ENCODE assay signal across 11 cellular contexts in genomic region chr2:234451852-234452625, GRCh38. TPM values are rescaled to one million over a fixed set of nuclear protein-coding genes. Genes with fewer than 3 reads are reported as not detected.
A peak's percentile ranks its signal among the peaks of the same experiment; 100 is the strongest.
DNase-seq lines count a peak whose midpoint lies in the region; ATAC-seq and TF ChIP-seq lines count a peak whose summit lies in the region.
"Had no signal": no experiment of that assay in that cellular context is flagged by ENCODE, and none has a peak within 500 bp of the region (broad histone marks: within the 10 kb centered on the region; RNA-seq: fewer than 3 reads in every experiment).

No MANE protein-coding gene starts in this region.

- peaks cover 8% of the 10 kb centered on the region for H3K9me3 Mint-ChIP-seq in T-helper 1 cell treated with Interleukin-12 subunit alpha and Interleukin-12 subunit beta and Interleukin-4 antibody, amounts not matched to agents 30 μg/mL and 1 μg/mL, for 36 hours
- peaks cover 0 to 3% of the 10 kb centered on the region in 2 donors for H3K9me3 Mint-ChIP-seq in stimulated activated naive B cell treated with anti-CD40 and anti-IgM and Interleukin-4, amounts not matched to agents 10 μg/mL and 1 μg/mL and 100 μg/mL, for 72 hours

- peak overlapping the region; percentile 84 for H3K27ac ChIP-seq in fibroblast of lung (ENCODE audit: insufficient read depth, low read length)
- H3K27ac ChIP-seq: thyroid gland had no signal

- H3K4me2 ChIP-seq in fibroblast of lung (ENCODE audit: extremely low read depth, insufficient read depth, low read length) = peak overlapping the region; percentile 49

- no peak for DNase-seq in activated CD4-positive, CD25-positive, alpha-beta regulatory T cell (lab: John Stamatoyannopoulos, UW)
- DNase-seq in fibroblast of lung (ENCODE audit: low read depth in 2 of 2) (peak; percentile 93 to 98), NCI-H510A (lab: John Stamatoyannopoulos, UW) (no peak)
- no peak for DNase-seq in stimulated activated naive B cell treated with anti-CD40 and anti-IgM and Interleukin-4, amounts not matched to agents 10 μg/mL and 1 μg/mL and 100 μg/mL, for 72 hours
- DNase-seq: AML-193, spleen, thyroid gland had no signal

- H3K4me1 Mint-ChIP-seq in T-helper 1 cell treated with Interleukin-12 subunit alpha and Interleukin-12 subunit beta and Interleukin-4 antibody, amounts not matched to agents 30 μg/mL and 1 μg/mL, for 36 hours (ENCODE audit: low read depth) = peaks cover 80% of the 10 kb centered on the region
- H3K4me1 Mint-ChIP-seq in stimulated activated naive B cell treated with anti-CD40 and anti-IgM and Interleukin-4, amounts not matched to agents 10 μg/mL and 1 μg/mL and 100 μg/mL, for 72 hours = peaks cover 37 to 86% of the 10 kb centered on the region in 2 donors

- H2AFZ ChIP-seq in fibroblast of lung (ENCODE audit: low read length) = no peak overlapping the region

- no peaks in the 10 kb centered on the region for H3K36me3 ChIP-seq in fibroblast of lung (ENCODE audit: control insufficient read depth, insufficient read depth, low read length)
- H3K36me3 ChIP-seq: spleen, thyroid gland had no signal

- ATAC-seq in activated CD4-positive, CD25-positive, alpha-beta regulatory T cell treated with anti-CD3 and anti-CD28 coated beads, Interleukin-2, amount 50 U/mL, for 24 hours = peak; percentile 39 to 45
- ATAC-seq in stimulated activated naive B cell treated with anti-CD40 and anti-IgM and Interleukin-4, amounts not matched to agents 10 μg/mL and 1 μg/mL and 100 μg/mL, for 72 hours (replicated peaks) = no peak
- ATAC-seq in HG03025 (IDR thresholded peaks at IDR 0.05; ENCODE audit: low FRiP score, unreplicated experiment) (no peak), GM21381 (IDR thresholded peaks at IDR 0.05; ENCODE audit: unreplicated experiment) (no peak)

- no peaks in the 10 kb centered on the region for H3K27me3 Mint-ChIP-seq in T-helper 1 cell treated with Interleukin-12 subunit alpha and Interleukin-12 subunit beta and Interleukin-4 antibody, amounts not matched to agents 30 μg/mL and 1 μg/mL, for 36 hours (ENCODE audit: low read depth)
- H3K27me3 Mint-ChIP-seq in stimulated activated naive B cell treated with anti-CD40 and anti-IgM and Interleukin-4, amounts not matched to agents 10 μg/mL and 1 μg/mL and 100 μg/mL, for 72 hours = no peaks in the 10 kb centered on the region

- no peaks in the 10 kb centered on the region for H3K9me3 ChIP-seq in fibroblast of lung (ENCODE audit: control insufficient read depth, insufficient read depth, low read depth, low read length)
- H3K9me3 ChIP-seq: spleen, thyroid gland had no signal

- peak overlapping the region; percentile 20 for H3K9ac ChIP-seq in fibroblast of lung (ENCODE audit: insufficient read depth, low read length)

- H3K27ac Mint-ChIP-seq in T-helper 1 cell treated with Interleukin-12 subunit alpha and Interleukin-12 subunit beta and Interleukin-4 antibody, amounts not matched to agents 30 μg/mL and 1 μg/mL, for 36 hours = peak overlapping the region; percentile 94
- peak overlapping the region; percentile 70 for H3K27ac Mint-ChIP-seq in stimulated activated naive B cell treated with anti-CD40 and anti-IgM and Interleukin-4, amounts not matched to agents 10 μg/mL and 1 μg/mL and 100 μg/mL, for 72 hours

- H3K4me1 ChIP-seq in fibroblast of lung (ENCODE audit: control insufficient read depth, extremely low read depth, insufficient read depth, low read length) = peaks cover 20% of the 10 kb centered on the region

- TF ChIP-seq CTCF in fibroblast of lung (conservative IDR thresholded peaks at IDR 0.05 in 1 of 2, IDR thresholded peaks at IDR 0.05 in 1 of 2; ENCODE audit: low read depth in 1 of 2, low read length in 2 of 2) = no peak

- H3K4me3 Mint-ChIP-seq in T-helper 1 cell treated with Interleukin-12 subunit alpha and Interleukin-12 subunit beta and Interleukin-4 antibody, amounts not matched to agents 30 μg/mL and 1 μg/mL, for 36 hours = peak overlapping the region; percentile 90
- H3K4me3 Mint-ChIP-seq in stimulated activated naive B cell treated with anti-CD40 and anti-IgM and Interleukin-4, amounts not matched to agents 10 μg/mL and 1 μg/mL and 100 μg/mL, for 72 hours = peak overlapping the region in 1 of 2 donors; percentile 31

- H4K20me1 ChIP-seq in fibroblast of lung (ENCODE audit: control insufficient read depth, extremely low read depth, insufficient read depth, low read length) = no peaks in the 10 kb centered on the region

- H3K4me3 ChIP-seq in fibroblast of lung (replicated peaks in 1 of 4; ENCODE audit: control extremely low read depth in 1 of 4, insufficient read depth in 1 of 4, low read depth in 3 of 4, low read length in 4 of 4) = no peak overlapping the region
- H3K4me3 ChIP-seq: thyroid gland had no signal

- H3K36me3 Mint-ChIP-seq in T-helper 1 cell treated with Interleukin-12 subunit alpha and Interleukin-12 subunit beta and Interleukin-4 antibody, amounts not matched to agents 30 μg/mL and 1 μg/mL, for 36 hours (ENCODE audit: low read depth) = peaks cover 67% of the 10 kb centered on the region
- H3K36me3 Mint-ChIP-seq in stimulated activated naive B cell treated with anti-CD40 and anti-IgM and Interleukin-4, amounts not matched to agents 10 μg/mL and 1 μg/mL and 100 μg/mL, for 72 hours = no peaks in the 10 kb centered on the region

- no peaks in the 10 kb centered on the region for H3K27me3 ChIP-seq in fibroblast of lung (ENCODE audit: control insufficient read depth, insufficient read depth, low read length)
- H3K27me3 ChIP-seq: spleen, thyroid gland had no signal

- no peaks in the 10 kb centered on the region for H3K79me2 ChIP-seq in fibroblast of lung (ENCODE audit: control insufficient read depth, insufficient read depth, low read length)

RNA-seq across cellular contexts. Expression of gene ARL4C, which starts 44.8 kb away (rescaled TPM):
- 50.6 and 80.9 TPM in 2 replicates for total RNA-seq in fibroblast of lung
- polyA plus RNA-seq in fibroblast of lung = 23.2 and 45.5 TPM in 2 replicates
- 27.3 and 58.5 TPM in 2 replicates for polyA plus RNA-seq in fibroblast of lung (2012)
- polyA minus RNA-seq in fibroblast of lung (ENCODE audit: low replicate concordance) = 7.7 and 21.0 TPM in 2 replicates

Comparison
In these comparisons a context has a peak if more than half of its experiments do, and no peak if none do; other contexts are left out.
1. ATAC-seq: peak in activated CD4-positive, CD25-positive, alpha-beta regulatory T cell treated with anti-CD3 and anti-CD28 coated beads, Interleukin-2, amount 50 U/mL, for 24 hours (2 of 2); none in stimulated activated naive B cell treated with anti-CD40 and anti-IgM and Interleukin-4, amounts not matched to agents 10 μg/mL and 1 μg/mL and 100 μg/mL, for 72 hours (0 of 2), HG03025 (single experiment) and GM21381 (single experiment).
2. DNase-seq: peak in fibroblast of lung (2 of 2); none in activated CD4-positive, CD25-positive, alpha-beta regulatory T cell (0 of 4), stimulated activated naive B cell treated with anti-CD40 and anti-IgM and Interleukin-4, amounts not matched to agents 10 μg/mL and 1 μg/mL and 100 μg/mL, for 72 hours (single experiment) and NCI-H510A (single experiment).